ENCODE assay signal across 1 cellular context in the genomic region with DNA sequence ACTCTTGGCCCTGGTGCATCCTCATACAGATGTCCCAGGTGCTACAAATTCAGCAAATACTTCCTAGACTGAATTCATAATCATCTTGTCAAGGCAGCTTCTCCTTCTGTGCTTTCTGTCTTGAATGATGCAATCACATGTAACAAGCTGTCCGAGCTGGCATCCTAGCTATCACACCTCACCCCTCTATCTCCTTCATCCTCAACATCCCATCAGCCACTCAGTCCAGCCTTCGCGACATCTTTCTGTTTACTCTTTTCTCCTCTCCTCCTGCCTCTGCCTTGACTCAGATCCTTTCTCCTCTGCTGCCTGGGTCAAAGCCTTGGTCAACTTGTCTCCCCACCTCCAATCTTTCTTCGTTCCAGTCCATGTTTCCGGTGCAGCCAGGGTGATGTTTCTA.
TF ChIP-seq lines count a peak whose summit lies in the region.

No MANE protein-coding gene starts in this region.

TF ChIP-seq in GM23338, 12 proteins besides CTCF, POLR2A, EP300 and RAD21:
- TF ChIP-seq, protein P1, sequence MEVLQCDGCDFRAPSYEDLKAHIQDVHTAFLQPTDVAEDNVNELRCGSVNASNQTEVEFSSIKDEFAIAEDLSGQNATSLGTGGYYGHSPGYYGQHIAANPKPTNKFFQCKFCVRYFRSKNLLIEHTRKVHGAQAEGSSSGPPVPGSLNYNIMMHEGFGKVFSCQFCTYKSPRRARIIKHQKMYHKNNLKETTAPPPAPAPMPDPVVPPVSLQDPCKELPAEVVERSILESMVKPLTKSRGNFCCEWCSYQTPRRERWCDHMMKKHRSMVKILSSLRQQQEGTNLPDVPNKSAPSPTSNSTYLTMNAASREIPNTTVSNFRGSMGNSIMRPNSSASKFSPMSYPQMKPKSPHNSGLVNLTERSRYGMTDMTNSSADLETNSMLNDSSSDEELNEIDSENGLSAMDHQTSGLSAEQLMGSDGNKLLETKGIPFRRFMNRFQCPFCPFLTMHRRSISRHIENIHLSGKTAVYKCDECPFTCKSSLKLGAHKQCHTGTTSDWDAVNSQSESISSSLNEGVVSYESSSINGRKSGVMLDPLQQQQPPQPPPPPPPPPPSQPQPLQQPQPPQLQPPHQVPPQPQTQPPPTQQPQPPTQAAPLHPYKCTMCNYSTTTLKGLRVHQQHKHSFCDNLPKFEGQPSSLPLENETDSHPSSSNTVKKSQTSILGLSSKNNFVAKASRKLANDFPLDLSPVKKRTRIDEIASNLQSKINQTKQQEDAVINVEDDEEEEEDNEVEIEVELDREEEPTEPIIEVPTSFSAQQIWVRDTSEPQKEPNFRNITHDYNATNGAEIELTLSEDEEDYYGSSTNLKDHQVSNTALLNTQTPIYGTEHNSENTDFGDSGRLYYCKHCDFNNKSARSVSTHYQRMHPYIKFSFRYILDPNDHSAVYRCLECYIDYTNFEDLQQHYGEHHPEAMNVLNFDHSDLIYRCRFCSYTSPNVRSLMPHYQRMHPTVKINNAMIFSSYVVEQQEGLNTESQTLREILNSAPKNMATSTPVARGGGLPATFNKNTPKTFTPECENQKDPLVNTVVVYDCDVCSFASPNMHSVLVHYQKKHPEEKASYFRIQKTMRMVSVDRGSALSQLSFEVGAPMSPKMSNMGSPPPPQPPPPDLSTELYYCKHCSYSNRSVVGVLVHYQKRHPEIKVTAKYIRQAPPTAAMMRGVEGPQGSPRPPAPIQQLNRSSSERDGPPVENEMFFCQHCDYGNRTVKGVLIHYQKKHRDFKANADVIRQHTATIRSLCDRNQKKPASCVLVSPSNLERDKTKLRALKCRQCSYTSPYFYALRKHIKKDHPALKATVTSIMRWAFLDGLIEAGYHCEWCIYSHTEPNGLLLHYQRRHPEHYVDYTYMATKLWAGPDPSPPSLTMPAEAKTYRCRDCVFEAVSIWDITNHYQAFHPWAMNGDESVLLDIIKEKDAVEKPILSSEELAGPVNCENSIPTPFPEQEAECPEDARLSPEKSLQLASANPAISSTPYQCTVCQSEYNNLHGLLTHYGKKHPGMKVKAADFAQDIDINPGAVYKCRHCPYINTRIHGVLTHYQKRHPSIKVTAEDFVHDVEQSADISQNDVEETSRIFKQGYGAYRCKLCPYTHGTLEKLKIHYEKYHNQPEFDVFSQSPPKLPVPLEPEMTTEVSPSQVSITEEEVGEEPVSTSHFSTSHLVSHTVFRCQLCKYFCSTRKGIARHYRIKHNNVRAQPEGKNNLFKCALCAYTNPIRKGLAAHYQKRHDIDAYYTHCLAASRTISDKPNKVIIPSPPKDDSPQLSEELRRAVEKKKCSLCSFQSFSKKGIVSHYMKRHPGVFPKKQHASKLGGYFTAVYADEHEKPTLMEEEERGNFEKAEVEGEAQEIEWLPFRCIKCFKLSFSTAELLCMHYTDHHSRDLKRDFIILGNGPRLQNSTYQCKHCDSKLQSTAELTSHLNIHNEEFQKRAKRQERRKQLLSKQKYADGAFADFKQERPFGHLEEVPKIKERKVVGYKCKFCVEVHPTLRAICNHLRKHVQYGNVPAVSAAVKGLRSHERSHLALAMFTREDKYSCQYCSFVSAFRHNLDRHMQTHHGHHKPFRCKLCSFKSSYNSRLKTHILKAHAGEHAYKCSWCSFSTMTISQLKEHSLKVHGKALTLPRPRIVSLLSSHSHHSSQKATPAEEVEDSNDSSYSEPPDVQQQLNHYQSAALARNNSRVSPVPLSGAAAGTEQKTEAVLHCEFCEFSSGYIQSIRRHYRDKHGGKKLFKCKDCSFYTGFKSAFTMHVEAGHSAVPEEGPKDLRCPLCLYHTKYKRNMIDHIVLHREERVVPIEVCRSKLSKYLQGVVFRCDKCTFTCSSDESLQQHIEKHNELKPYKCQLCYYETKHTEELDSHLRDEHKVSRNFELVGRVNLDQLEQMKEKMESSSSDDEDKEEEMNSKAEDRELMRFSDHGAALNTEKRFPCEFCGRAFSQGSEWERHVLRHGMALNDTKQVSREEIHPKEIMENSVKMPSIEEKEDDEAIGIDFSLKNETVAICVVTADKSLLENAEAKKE (CRISPR knock-in tag; IDR thresholded peaks at IDR 0.05) = no peak
- TF ChIP-seq ZNF114 (CRISPR knock-in tag; IDR thresholded peaks at IDR 0.05) (no peak), JUNB (IDR thresholded peaks at IDR 0.05; ENCODE audit: unreplicated experiment) (no peak), CREB1 (CRISPR knock-in tag; IDR thresholded peaks at IDR 0.05; ENCODE audit: low read depth) (no peak), POLR2AphosphoS5 (IDR thresholded peaks at IDR 0.05; ENCODE audit: low read depth) (no peak), EZH2 (IDR thresholded peaks at IDR 0.05; ENCODE audit: low read depth, unreplicated experiment) (no peak), EZH2phosphoT487 (IDR thresholded peaks at IDR 0.05; ENCODE audit: unreplicated experiment) (no peak), STAT1 (IDR thresholded peaks at IDR 0.05; ENCODE audit: unreplicated experiment) (no peak)
- TF ChIP-seq, protein P2, sequence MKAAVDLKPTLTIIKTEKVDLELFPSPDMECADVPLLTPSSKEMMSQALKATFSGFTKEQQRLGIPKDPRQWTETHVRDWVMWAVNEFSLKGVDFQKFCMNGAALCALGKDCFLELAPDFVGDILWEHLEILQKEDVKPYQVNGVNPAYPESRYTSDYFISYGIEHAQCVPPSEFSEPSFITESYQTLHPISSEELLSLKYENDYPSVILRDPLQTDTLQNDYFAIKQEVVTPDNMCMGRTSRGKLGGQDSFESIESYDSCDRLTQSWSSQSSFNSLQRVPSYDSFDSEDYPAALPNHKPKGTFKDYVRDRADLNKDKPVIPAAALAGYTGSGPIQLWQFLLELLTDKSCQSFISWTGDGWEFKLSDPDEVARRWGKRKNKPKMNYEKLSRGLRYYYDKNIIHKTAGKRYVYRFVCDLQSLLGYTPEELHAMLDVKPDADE (IDR thresholded peaks at IDR 0.05) = no peak
- TF ChIP-seq, protein P3, sequence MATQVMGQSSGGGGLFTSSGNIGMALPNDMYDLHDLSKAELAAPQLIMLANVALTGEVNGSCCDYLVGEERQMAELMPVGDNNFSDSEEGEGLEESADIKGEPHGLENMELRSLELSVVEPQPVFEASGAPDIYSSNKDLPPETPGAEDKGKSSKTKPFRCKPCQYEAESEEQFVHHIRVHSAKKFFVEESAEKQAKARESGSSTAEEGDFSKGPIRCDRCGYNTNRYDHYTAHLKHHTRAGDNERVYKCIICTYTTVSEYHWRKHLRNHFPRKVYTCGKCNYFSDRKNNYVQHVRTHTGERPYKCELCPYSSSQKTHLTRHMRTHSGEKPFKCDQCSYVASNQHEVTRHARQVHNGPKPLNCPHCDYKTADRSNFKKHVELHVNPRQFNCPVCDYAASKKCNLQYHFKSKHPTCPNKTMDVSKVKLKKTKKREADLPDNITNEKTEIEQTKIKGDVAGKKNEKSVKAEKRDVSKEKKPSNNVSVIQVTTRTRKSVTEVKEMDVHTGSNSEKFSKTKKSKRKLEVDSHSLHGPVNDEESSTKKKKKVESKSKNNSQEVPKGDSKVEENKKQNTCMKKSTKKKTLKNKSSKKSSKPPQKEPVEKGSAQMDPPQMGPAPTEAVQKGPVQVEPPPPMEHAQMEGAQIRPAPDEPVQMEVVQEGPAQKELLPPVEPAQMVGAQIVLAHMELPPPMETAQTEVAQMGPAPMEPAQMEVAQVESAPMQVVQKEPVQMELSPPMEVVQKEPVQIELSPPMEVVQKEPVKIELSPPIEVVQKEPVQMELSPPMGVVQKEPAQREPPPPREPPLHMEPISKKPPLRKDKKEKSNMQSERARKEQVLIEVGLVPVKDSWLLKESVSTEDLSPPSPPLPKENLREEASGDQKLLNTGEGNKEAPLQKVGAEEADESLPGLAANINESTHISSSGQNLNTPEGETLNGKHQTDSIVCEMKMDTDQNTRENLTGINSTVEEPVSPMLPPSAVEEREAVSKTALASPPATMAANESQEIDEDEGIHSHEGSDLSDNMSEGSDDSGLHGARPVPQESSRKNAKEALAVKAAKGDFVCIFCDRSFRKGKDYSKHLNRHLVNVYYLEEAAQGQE (IDR thresholded peaks at IDR 0.05; ENCODE audit: unreplicated experiment) = no peak
